1 cellular context compared by ENCODE assay signal in genomic region chr2:8681786-8682692, GRCh38.
TF ChIP-seq lines count a peak whose summit lies in the region.

Gene ID2, plus strand, starts transcription at chr2:8682056. Its CDS starts 110 bp downstream, at chr2:8682166.

TF ChIP-seq in HepG2, 621 proteins besides CTCF, POLR2A, EP300 and RAD21 (continued from another document and continues in another):
- TF ChIP-seq ZNF260 (CRISPR knock-in tag; IDR thresholded peaks at IDR 0.05; ENCODE audit: borderline replicate concordance, low read depth): no peak
- TF ChIP-seq ZNF280D (CRISPR knock-in tag; IDR thresholded peaks at IDR 0.05): peak; percentile 69
- TF ChIP-seq MYNN (CRISPR knock-in tag; IDR thresholded peaks at IDR 0.05; ENCODE audit: low read depth): peak; percentile 80; the same call in 1 of the 2 replicates
- peak; percentile 93; the same call in 1 of the 2 replicates for TF ChIP-seq ZNF737 (CRISPR knock-in tag; IDR thresholded peaks at IDR 0.05; ENCODE audit: borderline replicate concordance)
- TF ChIP-seq ZNF720 (CRISPR knock-in tag; IDR thresholded peaks at IDR 0.05): no peak
- peak; percentile 93 for TF ChIP-seq BHLHE40 (IDR thresholded peaks at IDR 0.05; ENCODE audit: low read length)
- no peak for TF ChIP-seq ZNF597 (CRISPR knock-in tag; IDR thresholded peaks at IDR 0.05)
- peak; percentile 91 for TF ChIP-seq BCL6 (CRISPR knock-in tag; IDR thresholded peaks at IDR 0.05)
- TF ChIP-seq FOXA1 (IDR thresholded peaks at IDR 0.05): no peak
- peak; percentile 37 for TF ChIP-seq FOXA1 (CRISPR knock-in tag; IDR thresholded peaks at IDR 0.05)
- peak; percentile 99 for TF ChIP-seq KLF11 (CRISPR knock-in tag; IDR thresholded peaks at IDR 0.05)
- TF ChIP-seq ARNTL (CRISPR knock-in tag; IDR thresholded peaks at IDR 0.05): peak; percentile 76
- no peak for TF ChIP-seq ZNF576 (CRISPR knock-in tag; IDR thresholded peaks at IDR 0.05)
- TF ChIP-seq ZNF781 (CRISPR knock-in tag; IDR thresholded peaks at IDR 0.05; ENCODE audit: borderline replicate concordance, not compliant biosample characterization): peak; percentile 83
- TF ChIP-seq POGZ (CRISPR knock-in tag; IDR thresholded peaks at IDR 0.05): peak; percentile 73
- no peak for TF ChIP-seq PCBP2 (optimal IDR thresholded peaks at IDR 0.05; ENCODE audit: low read depth, low read length, poor library complexity, severe bottlenecking)
- peak; percentile 73; the same call in 1 of the 2 replicates for TF ChIP-seq ZNF609 (CRISPR knock-in tag; IDR thresholded peaks at IDR 0.05; ENCODE audit: borderline replicate concordance)
- peak; percentile 54; the same call in 1 of the 2 replicates for TF ChIP-seq CBX2 (IDR thresholded peaks at IDR 0.05; ENCODE audit: low read depth, low read length)
- no peak for TF ChIP-seq CBX2 (CRISPR knock-in tag; IDR thresholded peaks at IDR 0.05; ENCODE audit: low read depth)
- TF ChIP-seq MAFK (conservative IDR thresholded peaks at IDR 0.05 in 1 of 2, IDR thresholded peaks at IDR 0.05 in 1 of 2; ENCODE audit: low read length in 2 of 2): no peak
- TF ChIP-seq ELF1 (CRISPR knock-in tag; IDR thresholded peaks at IDR 0.05): peak; percentile 98
- peak; percentile 57; the same call in 1 of the 2 replicates for TF ChIP-seq SNAPC4 (CRISPR knock-in tag; IDR thresholded peaks at IDR 0.05)
- TF ChIP-seq CSRNP1 (CRISPR knock-in tag; IDR thresholded peaks at IDR 0.05): peak; percentile 84; the same call in 1 of the 2 replicates
- TF ChIP-seq ZNF451 (CRISPR knock-in tag; IDR thresholded peaks at IDR 0.05): peak; percentile 99
- TF ChIP-seq ZNF703 (CRISPR knock-in tag; IDR thresholded peaks at IDR 0.05; ENCODE audit: borderline replicate concordance): peak; percentile 87; the same call in 1 of the 2 replicates
- TF ChIP-seq TAF15 (IDR thresholded peaks at IDR 0.05; ENCODE audit: low read depth, low read length, poor library complexity, severe bottlenecking): peak; percentile 93
- peak; percentile 64 for TF ChIP-seq FOXA3 (CRISPR knock-in tag; IDR thresholded peaks at IDR 0.05)
- peak; percentile 75 for TF ChIP-seq GATAD1 (CRISPR knock-in tag; IDR thresholded peaks at IDR 0.05)
- peak; percentile 71; the same call in 1 of the 2 replicates for TF ChIP-seq NRL (CRISPR knock-in tag; IDR thresholded peaks at IDR 0.05; ENCODE audit: borderline replicate concordance)
- TF ChIP-seq CHD2 (IDR thresholded peaks at IDR 0.05; ENCODE audit: low read depth, low read length): peak; percentile 29
- TF ChIP-seq ZBTB25 (CRISPR knock-in tag; IDR thresholded peaks at IDR 0.05): peak; percentile 56; the same call in 1 of the 2 replicates
- TF ChIP-seq AGO2 (optimal IDR thresholded peaks at IDR 0.05; ENCODE audit: low read depth, low read length): peak; percentile 87
- no peak for TF ChIP-seq CHD4 (IDR thresholded peaks at IDR 0.05; ENCODE audit: borderline replicate concordance, low read length)
- TF ChIP-seq ZNF577 (CRISPR knock-in tag; IDR thresholded peaks at IDR 0.05; ENCODE audit: borderline replicate concordance, low read depth): no peak
- TF ChIP-seq ZNF34 (CRISPR knock-in tag; IDR thresholded peaks at IDR 0.05; ENCODE audit: borderline replicate concordance): no peak; the same call in 1 of the 2 replicates
- TF ChIP-seq TEAD2 (CRISPR knock-in tag; IDR thresholded peaks at IDR 0.05): no peak
- peak; percentile 91; the same call in 1 of the 2 replicates for TF ChIP-seq RELA (CRISPR knock-in tag; IDR thresholded peaks at IDR 0.05)
- TF ChIP-seq TIGD3 (CRISPR knock-in tag; IDR thresholded peaks at IDR 0.05; ENCODE audit: borderline replicate concordance): peak; percentile 68; the same call in 1 of the 2 replicates
- TF ChIP-seq DMTF1 (CRISPR knock-in tag; IDR thresholded peaks at IDR 0.05): no peak
